In the genomic region with DNA sequence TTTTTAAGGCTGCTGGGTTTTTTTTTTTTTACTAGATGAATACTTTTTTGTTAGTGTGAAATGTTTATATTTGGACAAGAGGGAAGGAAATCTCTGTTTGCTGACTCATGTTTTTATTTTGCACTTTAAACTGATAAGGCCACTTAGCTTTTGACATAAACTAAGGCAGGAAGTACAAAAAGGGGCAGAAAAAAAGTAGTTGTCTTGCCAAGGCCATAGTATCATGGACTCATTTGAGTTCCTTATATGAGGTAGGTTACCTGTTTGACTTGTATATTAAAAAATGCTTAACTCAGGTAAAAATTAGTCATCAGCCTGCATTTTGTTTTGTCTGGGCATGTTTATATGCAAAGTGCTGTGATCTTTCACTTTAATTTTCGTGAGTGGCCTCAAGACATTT, we compare ENCODE assay signal across 14 cellular contexts. TPM values are rescaled to one million over a fixed set of nuclear protein-coding genes. Genes with fewer than 3 reads are reported as not detected.
A peak's percentile ranks its signal among the peaks of the same experiment; 100 is the strongest.
DNase-seq lines count a peak whose midpoint lies in the region; ATAC-seq and TF ChIP-seq lines count a peak whose summit lies in the region.
"Had no signal": no experiment of that assay in that cellular context is flagged by ENCODE, and none has a peak within 500 bp of the region (broad histone marks: within the 10 kb centered on the region; RNA-seq: fewer than 3 reads in every experiment).

No MANE protein-coding gene starts in this region.

- H3K27me3 ChIP-seq in GM23338 (ENCODE audit: insufficient read depth) = no peaks in the 10 kb centered on the region
- H3K27me3 ChIP-seq in esophagus squamous epithelium = no peaks in the 10 kb centered on the region
- H3K27me3 ChIP-seq: neutrophil had no signal

- no peaks in the 10 kb centered on the region for H4K20me1 ChIP-seq in GM23338 (replicated peaks; ENCODE audit: insufficient read depth)

- H3K36me3 Mint-ChIP-seq in GM23338 (ENCODE audit: low read depth) = peaks cover 11% of the 10 kb centered on the region
- H3K36me3 Mint-ChIP-seq in progenitor cell of endocrine pancreas (ENCODE audit: insufficient read depth) = peaks cover 9% of the 10 kb centered on the region
- H3K36me3 Mint-ChIP-seq: CD8-positive, alpha-beta T cell had no signal

- H3K9me3 ChIP-seq in esophagus squamous epithelium = peaks cover 0 to 16% (median 6%) of the 10 kb centered on the region in 3 donors
- H3K9me3 ChIP-seq: neutrophil had no signal

- peak overlapping the region; percentile 87 for H3K27ac Mint-ChIP-seq in GM23338
- peak overlapping the region; percentile 75 for H3K27ac Mint-ChIP-seq in progenitor cell of endocrine pancreas
- H3K27ac Mint-ChIP-seq: CD8-positive, alpha-beta T cell had no signal

- TF ChIP-seq CTCF in GM23338 (conservative IDR thresholded peaks at IDR 0.05; ENCODE audit: low read depth in 2 of 2) (no peak), esophagus squamous epithelium (IDR thresholded peaks at IDR 0.05) (no peak), progenitor cell of endocrine pancreas (IDR thresholded peaks at IDR 0.05; ENCODE audit: unreplicated experiment) (no peak)

- H3K4me1 ChIP-seq in GM23338 (ENCODE audit: insufficient read depth) = peaks cover 44% of the 10 kb centered on the region
- H3K4me1 ChIP-seq in esophagus squamous epithelium = peaks cover 0 to 59% (median 15%) of the 10 kb centered on the region in 3 donors

- intact Hi-C loops in esophagus squamous epithelium (cut with DNase I) = no loop called here

- H3K4me3 Mint-ChIP-seq in GM23338 (no peak overlapping the region), progenitor cell of endocrine pancreas (ENCODE audit: low read depth) (no peak overlapping the region)
- H3K4me3 Mint-ChIP-seq: brain; CD8-positive, alpha-beta T cell had no signal

- H3K9me2 ChIP-seq in GM23338 (ENCODE audit: insufficient read depth) = no peaks in the 10 kb centered on the region

- H3K4me1 Mint-ChIP-seq in GM23338 (peaks cover 50% of the 10 kb centered on the region), progenitor cell of endocrine pancreas (ENCODE audit: low read depth) (peaks cover 20% of the 10 kb centered on the region)

- H3K4me3 ChIP-seq in GM23338 = no peak overlapping the region
- no peak overlapping the region for H3K4me3 ChIP-seq in esophagus squamous epithelium

- H3K36me3 ChIP-seq in GM23338 (ENCODE audit: insufficient read depth) (no peaks in the 10 kb centered on the region), esophagus squamous epithelium (no peaks in the 10 kb centered on the region)
- H3K36me3 ChIP-seq: neutrophil had no signal

- no peak overlapping the region for H3K27ac ChIP-seq in GM23338 (ENCODE audit: low read depth)
- H3K27ac ChIP-seq in esophagus squamous epithelium = peak overlapping the region; percentile 57 to 79 (median 68)
- H3K27ac ChIP-seq: neutrophil had no signal

- H3F3A ChIP-seq in GM23338 (replicated peaks; ENCODE audit: low read depth) = no peaks in the 10 kb centered on the region

- 27 to 41% methylated on average over 1 of the region's 1 CpG for WGBS in esophagus squamous epithelium, 2 donors

- no peak overlapping the region for H3K4me2 ChIP-seq in GM23338

- peaks cover 100% of the 10 kb centered on the region for H3K79me2 ChIP-seq in GM23338 (replicated peaks; ENCODE audit: insufficient read depth)

- ATAC-seq in GM23338 = no peak
- ATAC-seq in HG03439 (IDR thresholded peaks at IDR 0.05; ENCODE audit: unreplicated experiment) = no peak
- no peak for ATAC-seq in GM18502 (IDR thresholded peaks at IDR 0.05; ENCODE audit: poor library complexity, unreplicated experiment)
- ATAC-seq: CD8-positive, alpha-beta T cell; stimulated activated naive CD8-positive, alpha-beta T cell treated with anti-CD3 and anti-CD28 coated beads, Interleukin-15, Interleukin-2, amounts not matched to agents 100 U/mL and 50 U/mL, for 24 hours had no signal

- H3K9me3 Mint-ChIP-seq in GM23338 = peaks cover 11% of the 10 kb centered on the region
- H3K9me3 Mint-ChIP-seq in progenitor cell of endocrine pancreas (ENCODE audit: low read depth) = peaks cover 13% of the 10 kb centered on the region

- no peak overlapping the region for H2AFZ ChIP-seq in GM23338

- no peak for DNase-seq in GM23338 (ENCODE audit: low spot score)
- peak; percentile 16 for DNase-seq in RPMI7951 (ENCODE audit: low read depth)
- DNase-seq in esophagus squamous epithelium (lab: John Stamatoyannopoulos, UW) = no peak
- no peak for DNase-seq in progenitor cell of endocrine pancreas (ENCODE audit: low spot score, unreplicated experiment)
- DNase-seq in Kasumi-1 (lab: John Stamatoyannopoulos, UW) = no peak
- no peak for DNase-seq in activated CD4-positive, alpha-beta T cell treated with anti-CD3 and anti-CD28 coated beads for 1 hour
- DNase-seq: activated T-cell treated with anti-CD3 and anti-CD28 coated beads for 4 hours; CD8-positive, alpha-beta T cell; NCI-H446 treated with DMSO at 0.1 percent for 48 hours; stimulated activated naive CD8-positive, alpha-beta T cell treated with anti-CD3 and anti-CD28 coated beads, Interleukin-15, Interleukin-2, amounts not matched to agents 100 U/mL and 50 U/mL, for 24 hours had no signal

- no peaks in the 10 kb centered on the region for H3K27me3 Mint-ChIP-seq in GM23338 (ENCODE audit: insufficient read depth, low read depth, poor library complexity)
- no peaks in the 10 kb centered on the region for H3K27me3 Mint-ChIP-seq in progenitor cell of endocrine pancreas
- H3K27me3 Mint-ChIP-seq: brain had no signal

- TF ChIP-seq POLR2A in esophagus squamous epithelium (IDR thresholded peaks at IDR 0.05) = no peak

TF ChIP-seq in GM23338, 12 proteins besides CTCF, POLR2A, EP300 and RAD21 (continues in another document):
- TF ChIP-seq, protein P1, sequence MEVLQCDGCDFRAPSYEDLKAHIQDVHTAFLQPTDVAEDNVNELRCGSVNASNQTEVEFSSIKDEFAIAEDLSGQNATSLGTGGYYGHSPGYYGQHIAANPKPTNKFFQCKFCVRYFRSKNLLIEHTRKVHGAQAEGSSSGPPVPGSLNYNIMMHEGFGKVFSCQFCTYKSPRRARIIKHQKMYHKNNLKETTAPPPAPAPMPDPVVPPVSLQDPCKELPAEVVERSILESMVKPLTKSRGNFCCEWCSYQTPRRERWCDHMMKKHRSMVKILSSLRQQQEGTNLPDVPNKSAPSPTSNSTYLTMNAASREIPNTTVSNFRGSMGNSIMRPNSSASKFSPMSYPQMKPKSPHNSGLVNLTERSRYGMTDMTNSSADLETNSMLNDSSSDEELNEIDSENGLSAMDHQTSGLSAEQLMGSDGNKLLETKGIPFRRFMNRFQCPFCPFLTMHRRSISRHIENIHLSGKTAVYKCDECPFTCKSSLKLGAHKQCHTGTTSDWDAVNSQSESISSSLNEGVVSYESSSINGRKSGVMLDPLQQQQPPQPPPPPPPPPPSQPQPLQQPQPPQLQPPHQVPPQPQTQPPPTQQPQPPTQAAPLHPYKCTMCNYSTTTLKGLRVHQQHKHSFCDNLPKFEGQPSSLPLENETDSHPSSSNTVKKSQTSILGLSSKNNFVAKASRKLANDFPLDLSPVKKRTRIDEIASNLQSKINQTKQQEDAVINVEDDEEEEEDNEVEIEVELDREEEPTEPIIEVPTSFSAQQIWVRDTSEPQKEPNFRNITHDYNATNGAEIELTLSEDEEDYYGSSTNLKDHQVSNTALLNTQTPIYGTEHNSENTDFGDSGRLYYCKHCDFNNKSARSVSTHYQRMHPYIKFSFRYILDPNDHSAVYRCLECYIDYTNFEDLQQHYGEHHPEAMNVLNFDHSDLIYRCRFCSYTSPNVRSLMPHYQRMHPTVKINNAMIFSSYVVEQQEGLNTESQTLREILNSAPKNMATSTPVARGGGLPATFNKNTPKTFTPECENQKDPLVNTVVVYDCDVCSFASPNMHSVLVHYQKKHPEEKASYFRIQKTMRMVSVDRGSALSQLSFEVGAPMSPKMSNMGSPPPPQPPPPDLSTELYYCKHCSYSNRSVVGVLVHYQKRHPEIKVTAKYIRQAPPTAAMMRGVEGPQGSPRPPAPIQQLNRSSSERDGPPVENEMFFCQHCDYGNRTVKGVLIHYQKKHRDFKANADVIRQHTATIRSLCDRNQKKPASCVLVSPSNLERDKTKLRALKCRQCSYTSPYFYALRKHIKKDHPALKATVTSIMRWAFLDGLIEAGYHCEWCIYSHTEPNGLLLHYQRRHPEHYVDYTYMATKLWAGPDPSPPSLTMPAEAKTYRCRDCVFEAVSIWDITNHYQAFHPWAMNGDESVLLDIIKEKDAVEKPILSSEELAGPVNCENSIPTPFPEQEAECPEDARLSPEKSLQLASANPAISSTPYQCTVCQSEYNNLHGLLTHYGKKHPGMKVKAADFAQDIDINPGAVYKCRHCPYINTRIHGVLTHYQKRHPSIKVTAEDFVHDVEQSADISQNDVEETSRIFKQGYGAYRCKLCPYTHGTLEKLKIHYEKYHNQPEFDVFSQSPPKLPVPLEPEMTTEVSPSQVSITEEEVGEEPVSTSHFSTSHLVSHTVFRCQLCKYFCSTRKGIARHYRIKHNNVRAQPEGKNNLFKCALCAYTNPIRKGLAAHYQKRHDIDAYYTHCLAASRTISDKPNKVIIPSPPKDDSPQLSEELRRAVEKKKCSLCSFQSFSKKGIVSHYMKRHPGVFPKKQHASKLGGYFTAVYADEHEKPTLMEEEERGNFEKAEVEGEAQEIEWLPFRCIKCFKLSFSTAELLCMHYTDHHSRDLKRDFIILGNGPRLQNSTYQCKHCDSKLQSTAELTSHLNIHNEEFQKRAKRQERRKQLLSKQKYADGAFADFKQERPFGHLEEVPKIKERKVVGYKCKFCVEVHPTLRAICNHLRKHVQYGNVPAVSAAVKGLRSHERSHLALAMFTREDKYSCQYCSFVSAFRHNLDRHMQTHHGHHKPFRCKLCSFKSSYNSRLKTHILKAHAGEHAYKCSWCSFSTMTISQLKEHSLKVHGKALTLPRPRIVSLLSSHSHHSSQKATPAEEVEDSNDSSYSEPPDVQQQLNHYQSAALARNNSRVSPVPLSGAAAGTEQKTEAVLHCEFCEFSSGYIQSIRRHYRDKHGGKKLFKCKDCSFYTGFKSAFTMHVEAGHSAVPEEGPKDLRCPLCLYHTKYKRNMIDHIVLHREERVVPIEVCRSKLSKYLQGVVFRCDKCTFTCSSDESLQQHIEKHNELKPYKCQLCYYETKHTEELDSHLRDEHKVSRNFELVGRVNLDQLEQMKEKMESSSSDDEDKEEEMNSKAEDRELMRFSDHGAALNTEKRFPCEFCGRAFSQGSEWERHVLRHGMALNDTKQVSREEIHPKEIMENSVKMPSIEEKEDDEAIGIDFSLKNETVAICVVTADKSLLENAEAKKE (CRISPR knock-in tag; IDR thresholded peaks at IDR 0.05) = no peak
- TF ChIP-seq EZH2 (IDR thresholded peaks at IDR 0.05; ENCODE audit: low read depth, unreplicated experiment) = no peak
- no peak for TF ChIP-seq EZH2phosphoT487 (IDR thresholded peaks at IDR 0.05; ENCODE audit: unreplicated experiment)
- TF ChIP-seq ZNF114 (CRISPR knock-in tag; IDR thresholded peaks at IDR 0.05) = no peak

RNA-seq across cellular contexts. Expression of a gene that starts 26.0 kb away (rescaled TPM):
- total RNA-seq in GM23338 (2014; rRNA removed; shearing (Covaris generic)) = 30.3 and 33.6 TPM in 2 replicates
- polyA plus RNA-seq in GM23338 (2016; fragmentation: Nextera tagmentation; extraction: Ambion mirVana) = 19.8 and 21.1 TPM in 2 replicates
- total RNA-seq in RPMI7951 (2014; rRNA removed; shearing (Covaris generic)) = 10.9 and 11.4 TPM in 2 replicates
- 10 to 100 TPM; 17.2 to 38.1 (median 26.8) TPM for total RNA-seq in esophagus squamous epithelium
- total RNA-seq in progenitor cell of endocrine pancreas = 26.3 and 32.5 TPM in 2 replicates
- total RNA-seq: CD8-positive, alpha-beta T cell had no signal
